12 cellular contexts compared by ENCODE assay signal in genomic region chr11:19200410-19201201, GRCh38. TPM values are rescaled to one million over a fixed set of nuclear protein-coding genes. Genes with fewer than 3 reads are reported as not detected.
DNase-seq lines count a peak whose midpoint lies in the region; ATAC-seq and TF ChIP-seq lines count a peak whose summit lies in the region.
"Had no signal": no experiment of that assay in that cellular context is flagged by ENCODE, and none has a peak within 500 bp of the region (broad histone marks: within the 10 kb centered on the region; RNA-seq: fewer than 3 reads in every experiment).

No MANE protein-coding gene starts in this region.

- no peak for TF ChIP-seq CTCF in RWPE1 (conservative IDR thresholded peaks at IDR 0.05; ENCODE audit: low read depth)
- no peak for TF ChIP-seq CTCF in glutamatergic neuron (IDR thresholded peaks at IDR 0.05; ENCODE audit: partially characterized antibody, unreplicated experiment)

- ATAC-seq in sciatic nerve = peak; percentile 50
- ATAC-seq in GM21528 (IDR thresholded peaks at IDR 0.05; ENCODE audit: low FRiP score, unreplicated experiment) = no peak

- no peak overlapping the region for H2BK120ac ChIP-seq in trophoblast cell (ENCODE audit: insufficient read depth, low read length, poor library complexity)

- H3K9me3 ChIP-seq in trophoblast cell (ENCODE audit: insufficient read depth, low read depth, low read length) = peaks cover 2% of the 10 kb centered on the region
- H3K9me3 ChIP-seq: spleen had no signal

- H3K18ac ChIP-seq in trophoblast cell (ENCODE audit: low read length) = no peak overlapping the region

- H2BK12ac ChIP-seq in trophoblast cell (ENCODE audit: low read length) = no peak overlapping the region

- no peaks in the 10 kb centered on the region for H3K36me3 Mint-ChIP-seq in glutamatergic neuron (ENCODE audit: unreplicated experiment)
- H3K36me3 Mint-ChIP-seq: activated CD4-positive, alpha-beta memory T cell treated with anti-CD3 and anti-CD28 coated beads for 36 hours had no signal

- no peak overlapping the region for H4K8ac ChIP-seq in trophoblast cell (ENCODE audit: low read depth, low read length)

- no peaks in the 10 kb centered on the region for H3K4me1 ChIP-seq in trophoblast cell (ENCODE audit: control insufficient read depth in 1 of 2, insufficient read depth in 2 of 2, low read length in 2 of 2)
- H3K4me1 ChIP-seq: spleen had no signal

- no peak overlapping the region for H3K27ac Mint-ChIP-seq in glutamatergic neuron (ENCODE audit: unreplicated experiment)
- H3K27ac Mint-ChIP-seq: activated CD4-positive, alpha-beta memory T cell treated with anti-CD3 and anti-CD28 coated beads for 36 hours had no signal

- H2BK5ac ChIP-seq in trophoblast cell (ENCODE audit: low read depth, low read length, poor library complexity) = no peak overlapping the region

- no peak overlapping the region for H3K14ac ChIP-seq in trophoblast cell (ENCODE audit: low read length)

- no peaks in the 10 kb centered on the region for H3K27me3 Mint-ChIP-seq in glutamatergic neuron (ENCODE audit: unreplicated experiment)

- H3K4me1 Mint-ChIP-seq in glutamatergic neuron (ENCODE audit: low read depth, unreplicated experiment) = no peaks in the 10 kb centered on the region

- H3K4ac ChIP-seq in trophoblast cell (ENCODE audit: low read depth, low read length) = no peak overlapping the region

- no peak overlapping the region for H2AFZ ChIP-seq in trophoblast cell (ENCODE audit: insufficient read depth, low read length, poor library complexity)

- no peaks in the 10 kb centered on the region for H3K9me3 Mint-ChIP-seq in glutamatergic neuron (ENCODE audit: unreplicated experiment)
- H3K9me3 Mint-ChIP-seq: activated CD4-positive, alpha-beta memory T cell treated with anti-CD3 and anti-CD28 coated beads for 36 hours had no signal

- WGBS in trophoblast cell (ENCODE audit: extremely low coverage, insufficient coverage, insufficient read length) = no CpG with 5 or more reads among the region's 6 CpGs

- H3K4me3 ChIP-seq in trophoblast cell (ENCODE audit: low read depth, low read length) = no peak overlapping the region
- H3K4me3 ChIP-seq: spleen had no signal

- no peak overlapping the region for H3K4me2 ChIP-seq in trophoblast cell (ENCODE audit: low read length)

- no peak overlapping the region for H3K23ac ChIP-seq in trophoblast cell (ENCODE audit: low read length)

- no peak overlapping the region for H2AK5ac ChIP-seq in trophoblast cell (ENCODE audit: low read length)

- POLR2A ChIA-PET in RWPE1 (lab: Yijun Ruan, JAX; ENCODE audit: low non-redundant PET) = no interaction called here

- H3K27ac ChIP-seq in RWPE1 (peak overlapping the region; percentile 63), trophoblast cell (ENCODE audit: low read depth, low read length) (no peak overlapping the region)
- H3K27ac ChIP-seq: spleen had no signal

- intact Hi-C loops in sciatic nerve (cut with DNase I) = no loop called here

- no peak overlapping the region for H3K9ac ChIP-seq in trophoblast cell (ENCODE audit: low read length)

- H3K79me1 ChIP-seq in trophoblast cell (ENCODE audit: low read length) = no peaks in the 10 kb centered on the region

- CTCF ChIA-PET in RWPE1 (lab: Yijun Ruan, JAX) = interaction anchor here (1.5 kb wide), 1 partner anchor 130 kb away, joined by 5 read pairs; no protein-coding TSS in a partner anchor

- no peak overlapping the region for H4K12ac ChIP-seq in trophoblast cell (ENCODE audit: low read depth, low read length)

- no peaks in the 10 kb centered on the region for H3K36me3 ChIP-seq in trophoblast cell (ENCODE audit: control insufficient read depth in 1 of 2, insufficient read depth in 2 of 2, low read length in 2 of 2)
- H3K36me3 ChIP-seq: spleen had no signal

- no peaks in the 10 kb centered on the region for H3K27me3 ChIP-seq in trophoblast cell (ENCODE audit: insufficient read depth, low read length)
- H3K27me3 ChIP-seq: spleen had no signal

- no peak overlapping the region for H3K4me3 Mint-ChIP-seq in glutamatergic neuron (ENCODE audit: unreplicated experiment)
- H3K4me3 Mint-ChIP-seq: activated CD4-positive, alpha-beta memory T cell treated with anti-CD3 and anti-CD28 coated beads for 36 hours had no signal

- H4K91ac ChIP-seq in trophoblast cell (ENCODE audit: low read depth, low read length) = no peak overlapping the region

- no peaks in the 10 kb centered on the region for H3K79me2 ChIP-seq in trophoblast cell (ENCODE audit: control insufficient read depth, insufficient read depth, low read length, poor library complexity)

- peak; percentile 2 for DNase-seq in HK-2 (ENCODE audit: unreplicated experiment)
- DNase-seq in RWPE1 (ENCODE audit: low spot score) = peak; percentile 71
- DNase-seq in fibroblast of peridontal ligament (ENCODE audit: extremely low read depth) = peak; percentile 74
- no peak for DNase-seq in sciatic nerve (ENCODE audit: low spot score)
- no peak for DNase-seq in glutamatergic neuron
- DNase-seq in NCI-H1417 (lab: John Stamatoyannopoulos, UW) = no peak
- DNase-seq in trophoblast cell = no peak
- DNase-seq: activated CD4-positive, alpha-beta memory T cell treated with anti-CD3 and anti-CD28 coated beads for 36 hours; central memory CD4-positive, alpha-beta T cell; spleen had no signal

RNA-seq across cellular contexts. Expression of gene CSRP3, which starts 1.2 kb away (rescaled TPM):
- total RNA-seq in sciatic nerve (not detected), glutamatergic neuron (ENCODE audit: unreplicated experiment) (not detected)
- polyA plus RNA-seq in trophoblast cell (2013) = not detected in 2 replicates
- total RNA-seq: activated CD4-positive, alpha-beta memory T cell treated with anti-CD3 and anti-CD28 coated beads for 36 hours; spleen; subcutaneous adipose tissue had no signal

RNA-seq across cellular contexts. Expression of gene E2F8, which starts 40.1 kb away (rescaled TPM):
- total RNA-seq in sciatic nerve (0.13 TPM), glutamatergic neuron (ENCODE audit: unreplicated experiment) (0.34 TPM)
- polyA plus RNA-seq in trophoblast cell (2013) = 43.8 and 48.2 TPM in 2 replicates

Comparison
In these comparisons a context has a peak if more than half of its experiments do, and no peak if none do; other contexts are left out.
1. DNase-seq: peak in HK-2 (single experiment), RWPE1 (single experiment) and fibroblast of peridontal ligament (single experiment); none in sciatic nerve (single experiment), glutamatergic neuron (single experiment), NCI-H1417 (0 of 3) and trophoblast cell (0 of 2).